Comparison of ENCODE assay signal across 9 cellular contexts in the genomic region with DNA sequence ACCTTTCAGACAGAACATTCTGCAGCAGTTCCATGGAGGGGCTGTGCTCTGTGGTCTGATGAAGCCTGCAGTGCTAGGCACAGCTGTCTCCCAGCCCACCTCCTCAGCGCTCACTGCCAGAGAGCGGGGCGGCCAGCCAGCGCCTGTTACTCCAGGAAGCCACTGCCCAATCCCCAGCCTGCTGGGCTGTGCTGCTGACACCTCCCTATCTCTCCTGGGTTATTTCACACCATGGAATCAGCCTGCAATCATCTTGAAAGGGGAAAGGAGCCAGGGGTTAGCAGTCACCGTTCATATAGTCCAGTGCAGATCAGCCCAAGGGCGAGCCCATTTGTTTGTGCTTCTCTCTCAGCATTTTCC. TPM values are rescaled to one million over a fixed set of nuclear protein-coding genes. Genes with fewer than 3 reads are reported as not detected.
DNase-seq lines count a peak whose midpoint lies in the region; ATAC-seq and TF ChIP-seq lines count a peak whose summit lies in the region.
"Had no signal": no experiment of that assay in that cellular context is flagged by ENCODE, and none has a peak within 500 bp of the region (broad histone marks: within the 10 kb centered on the region; RNA-seq: fewer than 3 reads in every experiment).

No MANE protein-coding gene starts in this region.

- intact Hi-C loops in thyroid gland (cut with DNase I), result no loop called here

- H3K36me3 ChIP-seq in thyroid gland, result no peaks in the 10 kb centered on the region

- H3K4me3 Mint-ChIP-seq in endothelial cell (ENCODE audit: unreplicated experiment), result peak overlapping the region; percentile 95
- H3K4me3 Mint-ChIP-seq in stimulated activated effector memory CD8-positive, alpha-beta T cell treated with anti-CD3 and anti-CD28 coated beads, Interleukin-12 subunit alpha, Interleukin-12 subunit beta, amount 100 ng/mL, for 72 hours, result no peak overlapping the region

- 35 to 50% methylated on average over 6 of the region's 6 CpGs for WGBS in thyroid gland, 2 donors

- H3K4me1 Mint-ChIP-seq in endothelial cell (ENCODE audit: unreplicated experiment), result peaks cover 63% of the 10 kb centered on the region
- H3K4me1 Mint-ChIP-seq in stimulated activated effector memory CD8-positive, alpha-beta T cell treated with anti-CD3 and anti-CD28 coated beads, Interleukin-12 subunit alpha, Interleukin-12 subunit beta, amount 100 ng/mL, for 72 hours, result peaks cover 16% of the 10 kb centered on the region

- peaks cover 5% of the 10 kb centered on the region for H3K36me3 Mint-ChIP-seq in endothelial cell (ENCODE audit: low read depth, unreplicated experiment)
- H3K36me3 Mint-ChIP-seq in stimulated activated effector memory CD8-positive, alpha-beta T cell treated with anti-CD3 and anti-CD28 coated beads, Interleukin-12 subunit alpha, Interleukin-12 subunit beta, amount 100 ng/mL, for 72 hours, result no peaks in the 10 kb centered on the region

- no peak overlapping the region for H3K27ac ChIP-seq in thyroid gland

- no peaks in the 10 kb centered on the region for H3K9me3 ChIP-seq in thyroid gland

- DNase-seq in NCI-H1092 (lab: John Stamatoyannopoulos, UW), result peak; percentile 29
- DNase-seq in endothelial cell (ENCODE audit: low spot score), result peak; percentile 76
- peak; percentile 85 for DNase-seq in lung microvascular endothelial cell (ENCODE audit: low read depth in 2 of 2)
- DNase-seq in thyroid gland, result peak; percentile 12 to 18
- DNase-seq in stimulated activated effector memory CD8-positive, alpha-beta T cell treated with anti-CD3 and anti-CD28 coated beads, Interleukin-12 subunit alpha, Interleukin-12 subunit beta, amount 100 ng/mL, for 72 hours (ENCODE audit: low spot score in 2 of 2), result no peak
- DNase-seq in stimulated activated CD8-positive, alpha-beta memory T cell treated with anti-CD3 and anti-CD28 coated beads, Interleukin-4, amount 100 ng/mL, for 48 hours, result no peak
- DNase-seq: NCI-H774; stimulated activated CD4-positive, alpha-beta T cell treated with anti-CD3 and anti-CD28 coated beads, Interleukin-2, amount 100 ng/mL, for 48 hours had no signal

- TF ChIP-seq CTCF in endothelial cell (IDR thresholded peaks at IDR 0.05; ENCODE audit: unreplicated experiment), result no peak
- no peak for TF ChIP-seq CTCF in thyroid gland (IDR thresholded peaks at IDR 0.05)

- H3K4me1 ChIP-seq in thyroid gland, result peaks cover 0 to 2% of the 10 kb centered on the region in 2 donors

- peak overlapping the region; percentile 98 for H3K27ac Mint-ChIP-seq in endothelial cell (ENCODE audit: unreplicated experiment)
- H3K27ac Mint-ChIP-seq in stimulated activated effector memory CD8-positive, alpha-beta T cell treated with anti-CD3 and anti-CD28 coated beads, Interleukin-12 subunit alpha, Interleukin-12 subunit beta, amount 100 ng/mL, for 72 hours, result no peak overlapping the region

- no peak for TF ChIP-seq POLR2A in thyroid gland (IDR thresholded peaks at IDR 0.05)

- ATAC-seq in stimulated activated effector memory CD8-positive, alpha-beta T cell treated with anti-CD3 and anti-CD28 coated beads, Interleukin-12 subunit alpha, Interleukin-12 subunit beta, amount 100 ng/mL, for 72 hours, result no peak
- ATAC-seq in HG03354 (IDR thresholded peaks at IDR 0.05; ENCODE audit: poor library complexity, severe bottlenecking, unreplicated experiment), result no peak

- H3K4me3 ChIP-seq in thyroid gland (replicated peaks in 1 of 3), result peak overlapping the region in 1 of 3 donors; percentile 5

- H3K27me3 Mint-ChIP-seq in endothelial cell (ENCODE audit: unreplicated experiment), result peaks cover 6% of the 10 kb centered on the region

- no peaks in the 10 kb centered on the region for H3K9me3 Mint-ChIP-seq in endothelial cell (ENCODE audit: unreplicated experiment)
- H3K9me3 Mint-ChIP-seq in stimulated activated effector memory CD8-positive, alpha-beta T cell treated with anti-CD3 and anti-CD28 coated beads, Interleukin-12 subunit alpha, Interleukin-12 subunit beta, amount 100 ng/mL, for 72 hours, result no peaks in the 10 kb centered on the region

- H3K27me3 ChIP-seq in thyroid gland, result no peaks in the 10 kb centered on the region

RNA-seq across cellular contexts. Expression of a gene that starts 46.3 kb away (rescaled TPM):
- total RNA-seq in endothelial cell (ENCODE audit: unreplicated experiment), result 72.3 TPM
- total RNA-seq in lung microvascular endothelial cell, result 23.1 and 30.2 TPM in 2 replicates
- total RNA-seq in thyroid gland, result 10 to 100 TPM in 2 of 4 donors, 1 to 10 TPM in 2; 5.0 to 13.9 (median 8.6) TPM

Comparison
In these comparisons a context has a peak if more than half of its experiments do, and no peak if none do; other contexts are left out.
1. DNase-seq: peak in NCI-H1092 (single experiment), endothelial cell (single experiment), lung microvascular endothelial cell (2 of 2) and thyroid gland (2 of 2); none in stimulated activated effector memory CD8-positive, alpha-beta T cell treated with anti-CD3 and anti-CD28 coated beads, Interleukin-12 subunit alpha, Interleukin-12 subunit beta, amount 100 ng/mL, for 72 hours (0 of 2) and stimulated activated CD8-positive, alpha-beta memory T cell treated with anti-CD3 and anti-CD28 coated beads, Interleukin-4, amount 100 ng/mL, for 48 hours (single experiment).